ENCODE assay signal across 13 cellular contexts in genomic region chr1:168834225-168834872, GRCh38.
DNase-seq lines count a peak whose midpoint lies in the region; ATAC-seq and TF ChIP-seq lines count a peak whose summit lies in the region.
"Had no signal": no experiment of that assay in that cellular context is flagged by ENCODE, and none has a peak within 500 bp of the region (broad histone marks: within the 10 kb centered on the region; RNA-seq: fewer than 3 reads in every experiment).

No MANE protein-coding gene starts in this region.

- H3K9ac ChIP-seq in DND-41 (ENCODE audit: low read depth, low read length) (no peak overlapping the region), Loucy (ENCODE audit: low read depth, low read length, poor library complexity, severe bottlenecking) (peak overlapping the region; percentile 11)

- H3K4me1 ChIP-seq in DND-41 (ENCODE audit: insufficient read depth, low read length) (peaks cover 9% of the 10 kb centered on the region), Loucy (ENCODE audit: insufficient read depth, low read length, poor library complexity, severe bottlenecking) (peaks cover 16% of the 10 kb centered on the region), heart left ventricle (peaks cover 0 to 35% (median 6%) of the 10 kb centered on the region in 12 donors)

- no peak overlapping the region for H3K4me3 ChIP-seq in DND-41 (ENCODE audit: low read depth in 1 of 2, low read length in 2 of 2)
- H3K4me3 ChIP-seq in Loucy (ENCODE audit: low read length, poor library complexity, severe bottlenecking), result peak overlapping the region; percentile 25
- H3K4me3 ChIP-seq in heart left ventricle, result no peak overlapping the region
- H3K4me3 ChIP-seq: sigmoid colon had no signal

- intact Hi-C loops in heart left ventricle (cut with DNase I), result loop anchor here in 3 of 10 donors (10.0 kb wide), 2 partner anchors 110 to 270 kb away; partner anchors contain the start of genes ATP1B1 (in 2 of the 3) and DPT (in 1 of the 3)

- H3K9me3 Mint-ChIP-seq in natural killer cell treated with Interleukin-12 subunit alpha and Interleukin-12 subunit beta and Interleukin-15 and Interleukin-18, amount 100 ng/mL, for 72 hours, result no peaks in the 10 kb centered on the region

- no peaks in the 10 kb centered on the region for H3K27me3 Mint-ChIP-seq in natural killer cell treated with Interleukin-12 subunit alpha and Interleukin-12 subunit beta and Interleukin-15 and Interleukin-18, amount 100 ng/mL, for 72 hours

- peaks cover 15 to 23% of the 10 kb centered on the region in 2 donors for H3K4me1 Mint-ChIP-seq in natural killer cell treated with Interleukin-12 subunit alpha and Interleukin-12 subunit beta and Interleukin-15 and Interleukin-18, amount 100 ng/mL, for 72 hours (ENCODE audit: low read depth in 2 of 2)

- H3K9me3 ChIP-seq in DND-41 (ENCODE audit: insufficient read depth, low read length, severe bottlenecking) (no peaks in the 10 kb centered on the region), Loucy (ENCODE audit: insufficient read depth, low read depth, low read length) (no peaks in the 10 kb centered on the region; the same call in 1 of the 2 replicates), heart left ventricle (no peaks in the 10 kb centered on the region)
- H3K9me3 ChIP-seq: sigmoid colon had no signal

- H3K79me2 ChIP-seq in DND-41 (ENCODE audit: insufficient read depth, low read length) (no peaks in the 10 kb centered on the region), Loucy (ENCODE audit: insufficient read depth, low read length) (no peaks in the 10 kb centered on the region)

- H3F3A ChIP-seq in Loucy (ENCODE audit: low read depth), result no peaks in the 10 kb centered on the region

- WGBS in heart left ventricle, 4 donors, result 62 to 71% (median 67%) methylated on average over 2 of the region's 2 CpGs

- no peak for ATAC-seq in DND-41 (ENCODE audit: insufficient read depth, low read depth)
- peak; percentile 58 to 74 (median 60) for ATAC-seq in heart left ventricle
- peak in 1 of 2 donors; percentile 43 for ATAC-seq in natural killer cell treated with Interleukin-12 subunit alpha and Interleukin-12 subunit beta and Interleukin-15 and Interleukin-18, amount 100 ng/mL, for 72 hours
- ATAC-seq in GM21447 (IDR thresholded peaks at IDR 0.05; ENCODE audit: unreplicated experiment), result no peak
- ATAC-seq: Panc1 had no signal

- H3K27me3 ChIP-seq in DND-41 (ENCODE audit: insufficient read depth, low read length, poor library complexity), result no peaks in the 10 kb centered on the region
- no peaks in the 10 kb centered on the region for H3K27me3 ChIP-seq in Loucy (ENCODE audit: insufficient read depth, low read length, poor library complexity, severe bottlenecking)
- H3K27me3 ChIP-seq in heart left ventricle, result no peaks in the 10 kb centered on the region
- H3K27me3 ChIP-seq: sigmoid colon had no signal

- peak overlapping the region; percentile 24 for H3K4me3 Mint-ChIP-seq in natural killer cell treated with Interleukin-12 subunit alpha and Interleukin-12 subunit beta and Interleukin-15 and Interleukin-18, amount 100 ng/mL, for 72 hours

- H2AFZ ChIP-seq in DND-41 (ENCODE audit: low read depth, low read length) (peak overlapping the region; percentile 5; the same call in 1 of the 2 replicates), Loucy (ENCODE audit: low read length) (peak overlapping the region; percentile 76)

- H3K9me2 ChIP-seq in Loucy (replicated peaks; ENCODE audit: low read depth, low read length), result no peaks in the 10 kb centered on the region

- peak overlapping the region; percentile 8 to 78 for H3K27ac Mint-ChIP-seq in natural killer cell treated with Interleukin-12 subunit alpha and Interleukin-12 subunit beta and Interleukin-15 and Interleukin-18, amount 100 ng/mL, for 72 hours

- H3K36me3 ChIP-seq in DND-41 (ENCODE audit: insufficient read depth, low read length), result no peaks in the 10 kb centered on the region
- H3K36me3 ChIP-seq in Loucy (ENCODE audit: insufficient read depth, low read length), result no peaks in the 10 kb centered on the region
- no peaks in the 10 kb centered on the region for H3K36me3 ChIP-seq in heart left ventricle
- H3K36me3 ChIP-seq: sigmoid colon had no signal

- no peak for TF ChIP-seq POLR2A in heart left ventricle (IDR thresholded peaks at IDR 0.05)

- H3K4me2 ChIP-seq in DND-41 (ENCODE audit: insufficient read depth, low read length) (no peak overlapping the region), Loucy (ENCODE audit: low read depth, low read length, poor library complexity, severe bottlenecking) (peak overlapping the region; percentile 62)

- no peaks in the 10 kb centered on the region for H3K36me3 Mint-ChIP-seq in natural killer cell treated with Interleukin-12 subunit alpha and Interleukin-12 subunit beta and Interleukin-15 and Interleukin-18, amount 100 ng/mL, for 72 hours

- DNase-seq in DND-41, result no peak
- no peak for DNase-seq in heart left ventricle
- DNase-seq in natural killer cell treated with Interleukin-12 subunit alpha and Interleukin-12 subunit beta and Interleukin-15 and Interleukin-18, amount 100 ng/mL, for 72 hours (ENCODE audit: low spot score), result no peak
- DNase-seq in activated CD8-positive, alpha-beta memory T cell treated with anti-CD3 and anti-CD28 coated beads, Interleukin-2, amount 50 U/mL, for 4 hours, result no peak
- DNase-seq in occipital lobe (lab: John Stamatoyannopoulos, UW), result no peak
- no peak for DNase-seq in CD1c-positive myeloid dendritic cell (ENCODE audit: extremely low spot score)
- DNase-seq: central memory CD4-positive, alpha-beta T cell; COR-L47; NCI-H2081; sigmoid colon had no signal

- TF ChIP-seq CTCF in DND-41 (IDR thresholded peaks at IDR 0.05; ENCODE audit: borderline replicate concordance, extremely low read depth, low read length, poor library complexity, severe bottlenecking) (no peak), Loucy (conservative IDR thresholded peaks at IDR 0.05; ENCODE audit: low read length) (no peak), heart left ventricle (IDR thresholded peaks at IDR 0.05) (no peak)

- H4K20me1 ChIP-seq in DND-41 (ENCODE audit: insufficient read depth, low read length) (no peaks in the 10 kb centered on the region), Loucy (ENCODE audit: insufficient read depth, low read length, poor library complexity, severe bottlenecking) (no peaks in the 10 kb centered on the region)

- H3K27ac ChIP-seq in DND-41 (ENCODE audit: low read length) (no peak overlapping the region), heart left ventricle (peak overlapping the region in 7 of 12 donors; percentile 15 to 61 (median 27))
- H3K27ac ChIP-seq: sigmoid colon had no signal

Comparison
In these comparisons a context has a peak if more than half of its experiments do, and no peak if none do; other contexts are left out.
1. ATAC-seq: peak in heart left ventricle (4 of 4); none in DND-41 (single experiment) and GM21447 (single experiment).